8 cellular contexts compared by ENCODE assay signal in the genomic region with DNA sequence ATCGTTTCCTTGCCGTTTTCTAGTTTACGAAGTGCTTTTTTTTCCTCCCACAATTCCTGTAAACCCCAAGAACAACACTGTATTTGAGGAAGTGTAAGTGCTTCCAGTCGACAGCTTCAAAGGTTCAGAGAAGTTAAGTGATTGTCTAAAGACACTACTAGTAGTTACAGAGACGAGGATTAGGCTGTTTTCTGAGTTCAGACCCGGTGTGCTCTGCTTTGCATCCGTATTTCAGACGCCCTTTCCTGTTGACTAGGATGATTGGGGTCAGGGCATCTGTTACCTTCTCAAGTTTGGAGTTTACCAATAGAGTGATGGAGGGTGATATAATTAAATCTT. TPM values are rescaled to one million over a fixed set of nuclear protein-coding genes. Genes with fewer than 3 reads are reported as not detected.
DNase-seq lines count a peak whose midpoint lies in the region; ATAC-seq and TF ChIP-seq lines count a peak whose summit lies in the region.

No MANE protein-coding gene starts in this region.

- TF ChIP-seq CTCF in left lung (IDR thresholded peaks at IDR 0.05), result no peak
- TF ChIP-seq CTCF in thyroid gland (IDR thresholded peaks at IDR 0.05), result no peak

- peaks cover 39% of the 10 kb centered on the region for H3K4me1 Mint-ChIP-seq in activated CD8-positive, alpha-beta memory T cell treated with anti-CD3 and anti-CD28 coated beads, Interleukin-2, amount 10 ng/mL, durations not matched to agents 7 days and 5 days
- H3K4me1 Mint-ChIP-seq in activated naive CD8-positive, alpha-beta T cell (ENCODE audit: low read depth), result peaks cover 39% of the 10 kb centered on the region

- CTCF ChIA-PET in activated CD8-positive, alpha-beta memory T cell treated with anti-CD3 and anti-CD28 coated beads, Interleukin-2, amount 10 ng/mL, durations not matched to agents 7 days and 5 days (lab: Charles Lee), result interaction anchor here (0.7 to 3.4 kb wide), 4 partner anchors 11 to 199 kb away, joined by 3 to 17 read pairs (median 4); no protein-coding TSS in a partner anchor

- intact Hi-C loops in left lung (cut with DNase I), result no loop called here
- intact Hi-C loops in thyroid gland (cut with DNase I), result no loop called here

- H3K9me3 Mint-ChIP-seq in activated CD8-positive, alpha-beta memory T cell treated with anti-CD3 and anti-CD28 coated beads, Interleukin-2, amount 10 ng/mL, durations not matched to agents 7 days and 5 days (ENCODE audit: low read depth), result no peaks in the 10 kb centered on the region
- no peaks in the 10 kb centered on the region for H3K9me3 Mint-ChIP-seq in activated naive CD8-positive, alpha-beta T cell (ENCODE audit: low read depth)

- no peaks in the 10 kb centered on the region for H3K27me3 Mint-ChIP-seq in activated CD8-positive, alpha-beta memory T cell treated with anti-CD3 and anti-CD28 coated beads, Interleukin-2, amount 10 ng/mL, durations not matched to agents 7 days and 5 days
- H3K27me3 Mint-ChIP-seq in activated naive CD8-positive, alpha-beta T cell, result no peaks in the 10 kb centered on the region

- H3K27ac Mint-ChIP-seq in activated CD8-positive, alpha-beta memory T cell treated with anti-CD3 and anti-CD28 coated beads, Interleukin-2, amount 10 ng/mL, durations not matched to agents 7 days and 5 days, result peak overlapping the region; percentile 93
- peak overlapping the region; percentile 99 for H3K27ac Mint-ChIP-seq in activated naive CD8-positive, alpha-beta T cell

- no peak for ATAC-seq in activated CD8-positive, alpha-beta memory T cell treated with anti-CD3 and anti-CD28 coated beads, Interleukin-2, amount 10 ng/mL, durations not matched to agents 7 days and 5 days
- ATAC-seq in left lung (no peak), HG02885 (IDR thresholded peaks at IDR 0.05; ENCODE audit: poor library complexity, unreplicated experiment) (no peak), HG02840 (IDR thresholded peaks at IDR 0.05; ENCODE audit: low FRiP score, unreplicated experiment) (no peak)

- no peak for DNase-seq in activated CD8-positive, alpha-beta memory T cell treated with anti-CD3 and anti-CD28 coated beads, Interleukin-2, amount 10 ng/mL, durations not matched to agents 7 days and 5 days
- no peak for DNase-seq in activated CD8-positive, alpha-beta memory T cell treated with anti-CD3 and anti-CD28 coated beads, Interleukin-2, amount 50 U/mL, for 4 hours
- DNase-seq in left lung (no peak), thyroid gland (no peak), NCI-H1105 treated with DMSO at 0.1 percent for 48 hours (lab: John Stamatoyannopoulos, UW) (no peak)

- H3K36me3 Mint-ChIP-seq in activated CD8-positive, alpha-beta memory T cell treated with anti-CD3 and anti-CD28 coated beads, Interleukin-2, amount 10 ng/mL, durations not matched to agents 7 days and 5 days, result peaks cover 20% of the 10 kb centered on the region
- peaks cover 2% of the 10 kb centered on the region for H3K36me3 Mint-ChIP-seq in activated naive CD8-positive, alpha-beta T cell

- 0% methylated on average over 8 of the region's 8 CpGs for WGBS in thyroid gland, 2 donors

- H3K4me1 ChIP-seq in left lung, result peaks cover 7 to 23% of the 10 kb centered on the region in 2 donors
- H3K4me1 ChIP-seq in thyroid gland, result peaks cover 8 to 12% of the 10 kb centered on the region in 2 donors

- H3K9me3 ChIP-seq in left lung, result no peaks in the 10 kb centered on the region
- H3K9me3 ChIP-seq in thyroid gland, result no peaks in the 10 kb centered on the region

- H3K27ac ChIP-seq in left lung, result peak overlapping the region in 1 of 2 donors; percentile 83
- H3K27ac ChIP-seq in thyroid gland, result peak overlapping the region in 1 of 3 donors; percentile 16

- H3K27me3 ChIP-seq in left lung, result peaks cover 0 to 3% of the 10 kb centered on the region in 2 donors
- H3K27me3 ChIP-seq in thyroid gland, result no peaks in the 10 kb centered on the region

- H3K4me3 ChIP-seq in left lung (peak overlapping the region; percentile 59 to 78), thyroid gland (replicated peaks in 1 of 3) (peak overlapping the region in 2 of 3 donors; percentile 51 to 59)

- TF ChIP-seq POLR2A in thyroid gland (IDR thresholded peaks at IDR 0.05), result no peak

- H3K36me3 ChIP-seq in left lung (peaks cover 0 to 37% of the 10 kb centered on the region in 2 donors), thyroid gland (peaks cover 20 to 31% of the 10 kb centered on the region in 2 donors)

- H3K4me3 Mint-ChIP-seq in activated CD8-positive, alpha-beta memory T cell treated with anti-CD3 and anti-CD28 coated beads, Interleukin-2, amount 10 ng/mL, durations not matched to agents 7 days and 5 days, result peak overlapping the region; percentile 94
- H3K4me3 Mint-ChIP-seq in activated naive CD8-positive, alpha-beta T cell, result peak overlapping the region; percentile 99

RNA-seq across cellular contexts. Expression of a gene that starts 0.4 kb away (rescaled TPM):
- 10 to 100 TPM; 15.7 to 22.6 TPM for total RNA-seq in activated CD8-positive, alpha-beta memory T cell treated with anti-CD3 and anti-CD28 coated beads, Interleukin-2, amount 10 ng/mL, durations not matched to agents 7 days and 5 days
- total RNA-seq in left lung, result 10 to 100 TPM; 10.1 to 13.1 TPM
- total RNA-seq in thyroid gland, result 10 to 100 TPM; 10.7 to 15.9 (median 14.1) TPM

RNA-seq across cellular contexts. Expression of a gene that starts 8.3 kb away (rescaled TPM):
- total RNA-seq in activated CD8-positive, alpha-beta memory T cell treated with anti-CD3 and anti-CD28 coated beads, Interleukin-2, amount 10 ng/mL, durations not matched to agents 7 days and 5 days, result 1 to 10 TPM in 1 of 2 experiments, under 1 TPM in 1; 0.42 to 1.0 TPM
- 1 to 10 TPM; 1.2 to 2.3 TPM for total RNA-seq in left lung
- 1 to 10 TPM in 2 of 4 donors, not detected in 2; 1.1 to 1.7 TPM for total RNA-seq in thyroid gland

RNA-seq across cellular contexts. Expression of a gene that starts 9.9 kb away (rescaled TPM):
- 10 to 100 TPM; 74.5 to 75.9 TPM for total RNA-seq in activated CD8-positive, alpha-beta memory T cell treated with anti-CD3 and anti-CD28 coated beads, Interleukin-2, amount 10 ng/mL, durations not matched to agents 7 days and 5 days
- 10 to 100 TPM; 69.9 to 83.6 TPM for total RNA-seq in left lung
- 10 to 100 TPM; 55.5 to 77.5 (median 71.6) TPM for total RNA-seq in thyroid gland

RNA-seq across cellular contexts. Expression of a gene that starts 54.0 kb away (rescaled TPM):
- total RNA-seq in activated CD8-positive, alpha-beta memory T cell treated with anti-CD3 and anti-CD28 coated beads, Interleukin-2, amount 10 ng/mL, durations not matched to agents 7 days and 5 days, result 10 to 100 TPM; 11.7 to 14.9 TPM
- total RNA-seq in left lung, result 10 to 100 TPM; 11.0 to 11.8 TPM
- 10 to 100 TPM; 24.6 to 38.1 (median 35.6) TPM for total RNA-seq in thyroid gland

RNA-seq across cellular contexts. Expression of a gene that starts 54.4 kb away (rescaled TPM):
- 10 to 100 TPM; 58.2 to 77.4 TPM for total RNA-seq in activated CD8-positive, alpha-beta memory T cell treated with anti-CD3 and anti-CD28 coated beads, Interleukin-2, amount 10 ng/mL, durations not matched to agents 7 days and 5 days
- total RNA-seq in left lung, result 10 to 100 TPM; 67.7 to 88.3 TPM
- total RNA-seq in thyroid gland, result 100 to 1,000 TPM in 1 of 4 donors, 10 to 100 TPM in 3; 85.3 to 127 (median 92.4) TPM
